Comparison of ENCODE assay signal across 18 cellular contexts in the genomic region with DNA sequence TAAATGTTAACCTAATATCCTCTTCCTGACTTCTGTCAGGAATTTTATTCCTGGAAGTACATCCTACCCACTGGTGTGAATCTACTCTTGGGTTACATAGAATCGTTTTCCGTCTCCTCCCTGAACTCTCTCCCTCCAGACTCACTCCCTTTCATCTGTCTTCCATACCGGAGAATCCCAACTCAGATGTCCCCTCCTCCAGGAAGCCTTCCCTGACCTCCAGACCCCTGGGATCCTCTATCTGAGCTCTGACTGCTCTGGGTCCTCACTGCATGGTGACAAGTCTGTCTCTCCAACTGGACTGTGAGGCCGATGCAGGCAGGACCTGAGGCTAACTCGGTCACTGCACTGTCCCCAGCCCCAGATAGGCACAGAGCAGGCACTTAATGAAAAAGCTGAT. TPM values are rescaled to one million over a fixed set of nuclear protein-coding genes. Genes with fewer than 3 reads are reported as not detected.
"Had no signal": no experiment of that assay in that cellular context is flagged by ENCODE, and none has a peak within 500 bp of the region (broad histone marks: within the 10 kb centered on the region; RNA-seq: fewer than 3 reads in every experiment).

No MANE protein-coding gene starts in this region.

- H3K27me3 Mint-ChIP-seq: T-cell had no signal

- H3K9me3 ChIP-seq: ascending aorta, sigmoid colon, SK-N-SH, spleen, tibial artery had no signal

- H3K4me3 Mint-ChIP-seq: activated T-cell treated with anti-CD3 and anti-CD28 coated beads, Interleukin-2, amount 50 U/mL, for 4 hours had no signal

- H3K27ac ChIP-seq: ascending aorta, sigmoid colon, tibial artery had no signal

- DNase-seq: activated CD4-positive, alpha-beta T cell treated with anti-CD3 and anti-CD28 coated beads, Interleukin-2, amount 50 U/mL, for 48 hours; activated gamma-delta T cell; activated T-cell treated with anti-CD3 and anti-CD28 coated beads, Interleukin-2, amount 50 U/mL, for 4 hours; dorsolateral prefrontal cortex; hippocampal formation; mesendoderm; sigmoid colon; SK-N-SH; spleen; T-cell; T-helper 9 cell; tibial artery had no signal

- H3K9ac ChIP-seq: SK-N-SH had no signal

- H3K4me1 ChIP-seq: ascending aorta, tibial artery had no signal

- H3K36me3 Mint-ChIP-seq: T-cell had no signal

- H3K4me3 ChIP-seq: ascending aorta, dorsolateral prefrontal cortex, sigmoid colon, spleen, tibial artery had no signal

- H3K9me3 Mint-ChIP-seq: activated T-cell treated with anti-CD3 and anti-CD28 coated beads, Interleukin-2, amount 50 U/mL, for 4 hours; T-cell had no signal

- H3K36me3 ChIP-seq: ascending aorta, sigmoid colon, tibial artery had no signal

- ATAC-seq: activated T-cell treated with anti-CD3 and anti-CD28 coated beads, Interleukin-2, amount 50 U/mL, for 4 hours; esophagus mucosa; T-cell had no signal

- FAIRE-seq: endometrium, keratinocyte, urothelium cell line had no signal

- H3K27me3 ChIP-seq: ascending aorta, dorsolateral prefrontal cortex, sigmoid colon, spleen, tibial artery had no signal

- H3K4me2 ChIP-seq: SK-N-SH had no signal

RNA-seq across cellular contexts. Expression of gene GPR4, which starts 42.0 kb away (rescaled TPM):
- total RNA-seq: osteocyte had no signal
- polyA plus RNA-seq: keratinocyte had no signal
